Comparison of ENCODE assay signal across 22 cellular contexts in the genomic region with DNA sequence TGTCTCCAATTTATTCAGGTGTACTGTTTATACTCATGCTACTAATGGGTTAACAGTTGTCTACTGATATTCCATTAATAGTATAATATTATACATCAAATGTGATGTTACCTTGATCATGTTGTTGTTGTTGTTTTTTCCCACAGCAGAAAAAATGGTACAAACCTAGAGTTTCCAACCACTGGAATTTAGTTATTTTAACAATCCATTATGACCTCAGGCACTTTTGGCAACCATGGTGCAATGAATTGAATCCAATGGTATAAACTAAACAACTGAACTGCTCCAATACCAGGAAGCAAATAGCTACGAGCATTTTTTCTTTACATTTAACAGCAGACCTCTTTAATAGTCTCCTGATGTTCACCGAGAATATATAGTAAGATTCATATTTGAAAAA. TPM values are rescaled to one million over a fixed set of nuclear protein-coding genes. Genes with fewer than 3 reads are reported as not detected.
A peak's percentile ranks its signal among the peaks of the same experiment; 100 is the strongest.
DNase-seq lines count a peak whose midpoint lies in the region; ATAC-seq and TF ChIP-seq lines count a peak whose summit lies in the region.
"Had no signal": no experiment of that assay in that cellular context is flagged by ENCODE, and none has a peak within 500 bp of the region (broad histone marks: within the 10 kb centered on the region; RNA-seq: fewer than 3 reads in every experiment).

No MANE protein-coding gene starts in this region.

- WGBS in endodermal cell (ENCODE audit: insufficient coverage in 1 of 2, insufficient read length in 1 of 2), 2 experiments: 89% methylated on average over 1 of the region's 2 CpGs; no CpG with 5 or more reads in 1 of the 2 experiments

- no peak overlapping the region for H3K27ac Mint-ChIP-seq in endodermal cell

- H3K4me1 Mint-ChIP-seq in endodermal cell: no peaks in the 10 kb centered on the region
- H3K4me1 Mint-ChIP-seq: CD4-positive, alpha-beta memory T cell had no signal

- no peak for TF ChIP-seq CTCF in AG10803 (conservative IDR thresholded peaks at IDR 0.05; ENCODE audit: low read length)
- no peak for TF ChIP-seq CTCF in endodermal cell (conservative IDR thresholded peaks at IDR 0.05)

- no peak for ATAC-seq in HG03342 (IDR thresholded peaks at IDR 0.05; ENCODE audit: unreplicated experiment)
- ATAC-seq: GM12878 had no signal

- no peak overlapping the region for H3K4me3 ChIP-seq in AG10803 (ENCODE audit: low read length)
- no peak overlapping the region for H3K4me3 ChIP-seq in SK-N-MC
- H3K4me3 ChIP-seq in endodermal cell (ENCODE audit: low read length): no peak overlapping the region
- H3K4me3 ChIP-seq: BLaER1 treated with 17β-estradiol and CSF1 and Interleukin-3, amounts not matched to agents 10 nM and 100 nM; GM12878; GM23248 had no signal

- DNase-seq in AG10803 (ENCODE audit: low read depth): peak; percentile 1
- DNase-seq in EL: peak; percentile 21
- no peak for DNase-seq in SK-N-MC (ENCODE audit: low read depth, low spot score)
- peak; percentile 18 for DNase-seq in fibroblast of peridontal ligament (ENCODE audit: extremely low read depth)
- no peak for DNase-seq in stimulated activated CD4-positive, alpha-beta T cell treated with anti-CD3 and anti-CD28 coated beads, Interleukin-1b, Interleukin-23, amount 100 ng/mL, for 48 hours
- no peak for DNase-seq in activated CD4-positive, CD25-positive, alpha-beta regulatory T cell treated with anti-CD3 and anti-CD28 coated beads, Interleukin-2, amount 50 U/mL, for 72 hours
- no peak for DNase-seq in endodermal cell
- DNase-seq: BE2C; Caco-2; CD4-positive, alpha-beta memory T cell; DMS 273 treated with DMSO at 0.1 percent for 48 hours; DMS79 treated with DMSO at 0.1 percent for 48 hours; GDM1; GM23248; H7; HCEC 1CT had no signal

- H3K9me3 ChIP-seq in SK-N-MC (ENCODE audit: low read depth, low read length) (no peaks in the 10 kb centered on the region), endodermal cell (ENCODE audit: control insufficient read depth, low read length) (peaks cover 6% of the 10 kb centered on the region)
- H3K9me3 ChIP-seq: BE2C; BLaER1 treated with 17β-estradiol and CSF1 and Interleukin-3, amounts not matched to agents 10 nM and 100 nM; Caco-2 had no signal

- H3K4me3 Mint-ChIP-seq in endodermal cell: no peak overlapping the region
- H3K4me3 Mint-ChIP-seq: CD4-positive, alpha-beta memory T cell had no signal

- H3K27me3 Mint-ChIP-seq in endodermal cell (ENCODE audit: insufficient read depth): no peaks in the 10 kb centered on the region
- H3K27me3 Mint-ChIP-seq: CD4-positive, alpha-beta memory T cell had no signal

- H3K4me1 ChIP-seq in endodermal cell (ENCODE audit: control insufficient read depth, insufficient read depth, low read length): no peaks in the 10 kb centered on the region
- H3K4me1 ChIP-seq: BE2C, Caco-2 had no signal

- H3K27me3 ChIP-seq in endodermal cell (ENCODE audit: control insufficient read depth, insufficient read depth, low read length, poor library complexity, severe bottlenecking): no peaks in the 10 kb centered on the region
- H3K27me3 ChIP-seq: BE2C; BLaER1 treated with 17β-estradiol and CSF1 and Interleukin-3, amounts not matched to agents 10 nM and 100 nM had no signal

- H3K27ac ChIP-seq in SK-N-MC: peak overlapping the region; percentile 51
- no peak overlapping the region for H3K27ac ChIP-seq in endodermal cell (ENCODE audit: low read depth, low read length)
- H3K27ac ChIP-seq: 22Rv1; BLaER1 treated with 17β-estradiol and CSF1 and Interleukin-3, amounts not matched to agents 10 nM and 100 nM; GM23248 had no signal

- H3K9ac ChIP-seq in SK-N-MC (ENCODE audit: insufficient read length) (no peak overlapping the region), endodermal cell (ENCODE audit: extremely low read depth, low read length, poor library complexity, severe bottlenecking) (no peak overlapping the region)
- H3K9ac ChIP-seq: BLaER1 treated with 17β-estradiol and CSF1 and Interleukin-3, amounts not matched to agents 10 nM and 100 nM; GM23248 had no signal

- H3K36me3 ChIP-seq in SK-N-MC (ENCODE audit: insufficient read depth, low read length): peaks cover 57% of the 10 kb centered on the region
- peaks cover 93% of the 10 kb centered on the region for H3K36me3 ChIP-seq in endodermal cell (ENCODE audit: control insufficient read depth, insufficient read depth, low read length)

- no peaks in the 10 kb centered on the region for H3K9me3 Mint-ChIP-seq in endodermal cell
- H3K9me3 Mint-ChIP-seq: CD4-positive, alpha-beta memory T cell had no signal

- H3K36me3 Mint-ChIP-seq in endodermal cell (ENCODE audit: low read depth): peaks cover 51% of the 10 kb centered on the region

RNA-seq across cellular contexts. Expression of a gene that starts 31.0 kb away (rescaled TPM):
- total RNA-seq in endodermal cell: under 1 TPM; 0.15 to 0.20 TPM
- 0.21 TPM for polyA plus RNA-seq in endodermal cell (2013, experiment 1 of 2)
- polyA plus RNA-seq in endodermal cell (2013, experiment 2 of 2): 0.17 TPM
- total RNA-seq: Caco-2; CD4-positive, alpha-beta memory T cell; Daoy; GM12878; GM23248; H1; H7 had no signal
- polyA plus RNA-seq: CD4-positive, alpha-beta memory T cell; H1 had no signal

RNA-seq across cellular contexts. Expression of a gene that starts 40.7 kb away (rescaled TPM):
- 10 to 100 TPM; 55.1 to 75.2 TPM for total RNA-seq in endodermal cell
- 44.6 TPM for polyA plus RNA-seq in endodermal cell (2013, experiment 1 of 2)
- 39.5 TPM for polyA plus RNA-seq in endodermal cell (2013, experiment 2 of 2)

Comparison
In these comparisons a context has a peak if more than half of its experiments do, and no peak if none do; other contexts are left out.
1. DNase-seq: peak in AG10803 (single experiment), EL (single experiment) and fibroblast of peridontal ligament (single experiment); none in SK-N-MC (single experiment), stimulated activated CD4-positive, alpha-beta T cell treated with anti-CD3 and anti-CD28 coated beads, Interleukin-1b, Interleukin-23, amount 100 ng/mL, for 48 hours (single experiment), activated CD4-positive, CD25-positive, alpha-beta regulatory T cell treated with anti-CD3 and anti-CD28 coated beads, Interleukin-2, amount 50 U/mL, for 72 hours (single experiment) and endodermal cell (single experiment).